In the genomic region with DNA sequence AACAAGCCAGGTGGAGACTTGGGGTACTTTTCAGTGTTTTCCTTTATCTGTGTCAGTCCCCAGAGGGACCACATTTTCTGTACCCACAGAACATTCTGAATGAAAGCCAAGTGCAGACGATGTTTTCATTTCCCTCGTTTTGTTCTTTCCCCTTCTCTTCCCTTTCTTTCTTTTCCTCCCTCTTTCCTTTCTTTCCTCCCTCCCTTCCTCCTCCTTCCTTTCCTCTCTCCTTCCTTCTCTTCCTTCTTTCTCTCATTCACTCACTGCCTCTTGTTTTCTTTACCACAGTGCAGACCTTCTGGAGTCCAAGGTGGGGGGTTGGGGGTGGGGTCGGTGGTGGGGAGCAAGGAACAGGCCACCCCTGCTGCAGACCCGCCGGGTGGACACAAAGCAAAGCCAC, we compare ENCODE assay signal across 21 cellular contexts.
"Had no signal": no experiment of that assay in that cellular context is flagged by ENCODE, and none has a peak within 500 bp of the region (broad histone marks: within the 10 kb centered on the region; RNA-seq: fewer than 3 reads in every experiment).

No MANE protein-coding gene starts in this region.

- DNase-seq: activated CD4-positive, alpha-beta T cell treated with anti-CD3 and anti-CD28 coated beads, Interleukin-2, amount 50 U/mL, for 1 hour; activated CD8-positive, alpha-beta memory T cell treated with anti-CD3 and anti-CD28 coated beads for 24 hours; activated effector memory CD4-positive, alpha-beta T cell treated with Interleukin-2 at 50 U/mL for 16 hours; activated gamma-delta T cell treated with Interleukin-2 at 50 U/mL for 16 hours; activated naive CD4-positive, alpha-beta T cell treated with anti-CD3 and anti-CD28 coated beads, Interleukin-2, amount 50 U/mL, for 16 hours; activated naive CD4-positive, alpha-beta T cell treated with Interleukin-2 at 50 U/mL for 16 hours; activated T-cell treated with anti-CD3 and anti-CD28 coated beads, Interleukin-2, amount 50 U/mL, for 4 hours; amniotic stem cell; cortex of kidney; effector CD4-positive, alpha-beta T cell; effector memory CD8-positive, alpha-beta T cell; esophagus squamous epithelium; foreskin melanocyte had no signal

- H3K9me3 Mint-ChIP-seq: activated CD8-positive, alpha-beta T cell treated with anti-CD3 and anti-CD28 coated beads for 36 hours; activated T-cell treated with anti-CD3 and anti-CD28 coated beads, Interleukin-2, amount 50 U/mL, for 4 hours; activated T-helper 17 cell treated with anti-CD3 and anti-CD28 coated beads, Interleukin-2, amount 50 U/mL, for 72 hours; central memory CD8-positive, alpha-beta T cell; effector memory CD8-positive, alpha-beta T cell had no signal

- H3K4me3 Mint-ChIP-seq: activated CD8-positive, alpha-beta T cell treated with anti-CD3 and anti-CD28 coated beads for 36 hours; activated naive CD8-positive, alpha-beta T cell; activated T-cell treated with anti-CD3 and anti-CD28 coated beads, Interleukin-2, amount 50 U/mL, for 4 hours; activated T-helper 17 cell treated with anti-CD3 and anti-CD28 coated beads, Interleukin-2, amount 50 U/mL, for 72 hours; central memory CD8-positive, alpha-beta T cell; effector memory CD8-positive, alpha-beta T cell had no signal

- ATAC-seq: activated CD4-positive, CD25-positive, alpha-beta regulatory T cell treated with anti-CD3 and anti-CD28 coated beads, Interleukin-2, amount 50 U/mL, for 24 hours; activated CD8-positive, alpha-beta T cell treated with anti-CD3 and anti-CD28 coated beads for 36 hours; activated T-cell treated with anti-CD3 and anti-CD28 coated beads, Interleukin-2, amount 50 U/mL, for 4 hours; activated T-helper 17 cell treated with anti-CD3 and anti-CD28 coated beads, Interleukin-2, amount 50 U/mL, for 72 hours; effector memory CD8-positive, alpha-beta T cell; gastroesophageal sphincter had no signal

- H3K36me3 Mint-ChIP-seq: activated naive CD8-positive, alpha-beta T cell had no signal

- H3K9me3 ChIP-seq: esophagus squamous epithelium, gastroesophageal sphincter, heart right ventricle had no signal

- H3K27ac Mint-ChIP-seq: activated CD8-positive, alpha-beta T cell treated with anti-CD3 and anti-CD28 coated beads for 36 hours; activated naive CD8-positive, alpha-beta T cell; activated T-helper 17 cell treated with anti-CD3 and anti-CD28 coated beads, Interleukin-2, amount 50 U/mL, for 72 hours; effector memory CD8-positive, alpha-beta T cell had no signal

- H3K4me1 Mint-ChIP-seq: activated T-helper 17 cell treated with anti-CD3 and anti-CD28 coated beads, Interleukin-2, amount 50 U/mL, for 72 hours; central memory CD8-positive, alpha-beta T cell had no signal

- H3K4me3 ChIP-seq: esophagus squamous epithelium, gastroesophageal sphincter, heart right ventricle had no signal

- H3K27ac ChIP-seq: brain microvascular endothelial cell, esophagus squamous epithelium, gastroesophageal sphincter, heart right ventricle had no signal

- H3K36me3 ChIP-seq: brain microvascular endothelial cell, esophagus squamous epithelium, gastroesophageal sphincter, heart right ventricle had no signal

- H3K4me1 ChIP-seq: esophagus squamous epithelium, gastroesophageal sphincter, heart right ventricle had no signal
